ENCODE assay signal across 1 cellular context in the genomic region with DNA sequence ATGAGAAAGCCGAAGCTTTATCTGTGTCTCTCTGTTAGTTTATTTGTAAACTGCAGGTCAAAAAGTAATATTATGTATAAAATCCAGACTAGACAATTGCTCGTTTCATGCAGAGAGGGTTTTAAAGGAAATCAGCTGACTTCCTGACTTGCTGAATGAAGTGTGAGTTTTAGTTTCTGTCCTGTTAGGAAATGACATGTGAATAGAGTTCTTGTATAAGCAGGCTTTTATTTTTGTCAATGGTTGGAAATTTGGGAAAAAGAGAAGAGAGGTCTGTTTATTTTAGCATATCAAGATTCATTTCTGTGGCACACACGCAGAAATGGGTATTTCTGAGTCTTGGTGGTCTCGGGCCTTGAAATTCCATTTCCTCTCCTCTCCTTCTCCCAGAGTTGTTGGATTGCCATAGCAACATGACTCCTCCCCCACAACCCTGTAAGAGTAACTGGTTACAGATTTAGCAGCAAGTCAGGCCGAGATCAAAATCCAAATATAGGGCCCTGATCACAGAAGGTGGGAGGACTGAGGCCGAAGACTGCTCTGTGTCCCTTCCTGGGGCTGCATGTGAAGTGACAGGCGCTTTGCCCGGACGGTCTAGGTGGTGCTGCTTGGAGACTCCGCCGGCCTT.
TF ChIP-seq lines count a peak whose summit lies in the region.

No MANE protein-coding gene starts in this region.

TF ChIP-seq in GM12878, 131 proteins besides CTCF, POLR2A, EP300 and RAD21 (continued from another document):
- TF ChIP-seq, protein P1, sequence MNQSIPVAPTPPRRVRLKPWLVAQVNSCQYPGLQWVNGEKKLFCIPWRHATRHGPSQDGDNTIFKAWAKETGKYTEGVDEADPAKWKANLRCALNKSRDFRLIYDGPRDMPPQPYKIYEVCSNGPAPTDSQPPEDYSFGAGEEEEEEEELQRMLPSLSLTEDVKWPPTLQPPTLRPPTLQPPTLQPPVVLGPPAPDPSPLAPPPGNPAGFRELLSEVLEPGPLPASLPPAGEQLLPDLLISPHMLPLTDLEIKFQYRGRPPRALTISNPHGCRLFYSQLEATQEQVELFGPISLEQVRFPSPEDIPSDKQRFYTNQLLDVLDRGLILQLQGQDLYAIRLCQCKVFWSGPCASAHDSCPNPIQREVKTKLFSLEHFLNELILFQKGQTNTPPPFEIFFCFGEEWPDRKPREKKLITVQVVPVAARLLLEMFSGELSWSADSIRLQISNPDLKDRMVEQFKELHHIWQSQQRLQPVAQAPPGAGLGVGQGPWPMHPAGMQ (IDR thresholded peaks at IDR 0.05; ENCODE audit: borderline replicate concordance) = no peak
- TF ChIP-seq BCL11A (IDR thresholded peaks at IDR 0.05; ENCODE audit: low read depth, low read length) (no peak), PML (IDR thresholded peaks at IDR 0.05; ENCODE audit: low read length) (no peak), ZNF622 (IDR thresholded peaks at IDR 0.05) (no peak), YY1 (IDR thresholded peaks at IDR 0.05; ENCODE audit: low read depth, low read length) (no peak), ZNF24 (IDR thresholded peaks at IDR 0.05) (no peak), NFIC (IDR thresholded peaks at IDR 0.05; ENCODE audit: low read depth, low read length) (no peak), SMARCA5 (IDR thresholded peaks at IDR 0.05) (no peak), IKZF1 (conservative IDR thresholded peaks at IDR 0.05) (peak; percentile 48; the same call in 1 of the 2 replicates), BRCA1 (IDR thresholded peaks at IDR 0.05; ENCODE audit: low read depth, low read length) (no peak), RAD51 (IDR thresholded peaks at IDR 0.05) (peak; percentile 78), EZH2 (IDR thresholded peaks at IDR 0.05; ENCODE audit: borderline replicate concordance, control insufficient read depth, low read depth, low read length) (no peak), ASH2L (IDR thresholded peaks at IDR 0.05; ENCODE audit: borderline replicate concordance, low read depth) (peak; percentile 80; the same call in 1 of the 2 replicates), SRF (IDR thresholded peaks at IDR 0.05; ENCODE audit: low read depth in 2 of 2, low read length in 2 of 2) (no peak), POLR2AphosphoS2 (IDR thresholded peaks at IDR 0.05; ENCODE audit: low read depth, low read length) (no peak), CHD1 (IDR thresholded peaks at IDR 0.05; ENCODE audit: low read depth, low read length) (no peak), ZSCAN29 (IDR thresholded peaks at IDR 0.05) (no peak), NFXL1 (IDR thresholded peaks at IDR 0.05; ENCODE audit: borderline replicate concordance) (no peak), RELA (IDR thresholded peaks at IDR 0.05; ENCODE audit: borderline replicate concordance, partially characterized antibody) (no peak), SPI1 (IDR thresholded peaks at IDR 0.05; ENCODE audit: borderline replicate concordance, insufficient read depth, low read depth, low read length) (no peak), MEF2B (IDR thresholded peaks at IDR 0.05; ENCODE audit: partially characterized antibody, poor library complexity, severe bottlenecking) (no peak), MYC (IDR thresholded peaks at IDR 0.05; ENCODE audit: insufficient read depth, insufficient read length, insufficient replicate concordance, low read length, severe bottlenecking) (no peak), RBBP5 (conservative IDR thresholded peaks at IDR 0.05) (peak; percentile 46; the same call in 1 of the 2 replicates)
- TF ChIP-seq, protein P2, sequence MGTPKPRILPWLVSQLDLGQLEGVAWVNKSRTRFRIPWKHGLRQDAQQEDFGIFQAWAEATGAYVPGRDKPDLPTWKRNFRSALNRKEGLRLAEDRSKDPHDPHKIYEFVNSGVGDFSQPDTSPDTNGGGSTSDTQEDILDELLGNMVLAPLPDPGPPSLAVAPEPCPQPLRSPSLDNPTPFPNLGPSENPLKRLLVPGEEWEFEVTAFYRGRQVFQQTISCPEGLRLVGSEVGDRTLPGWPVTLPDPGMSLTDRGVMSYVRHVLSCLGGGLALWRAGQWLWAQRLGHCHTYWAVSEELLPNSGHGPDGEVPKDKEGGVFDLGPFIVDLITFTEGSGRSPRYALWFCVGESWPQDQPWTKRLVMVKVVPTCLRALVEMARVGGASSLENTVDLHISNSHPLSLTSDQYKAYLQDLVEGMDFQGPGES (IDR thresholded peaks at IDR 0.05) = no peak
- TF ChIP-seq, protein P3, sequence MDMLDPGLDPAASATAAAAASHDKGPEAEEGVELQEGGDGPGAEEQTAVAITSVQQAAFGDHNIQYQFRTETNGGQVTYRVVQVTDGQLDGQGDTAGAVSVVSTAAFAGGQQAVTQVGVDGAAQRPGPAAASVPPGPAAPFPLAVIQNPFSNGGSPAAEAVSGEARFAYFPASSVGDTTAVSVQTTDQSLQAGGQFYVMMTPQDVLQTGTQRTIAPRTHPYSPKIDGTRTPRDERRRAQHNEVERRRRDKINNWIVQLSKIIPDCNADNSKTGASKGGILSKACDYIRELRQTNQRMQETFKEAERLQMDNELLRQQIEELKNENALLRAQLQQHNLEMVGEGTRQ (IDR thresholded peaks at IDR 0.05; ENCODE audit: borderline replicate concordance, low read depth, low read length) = no peak; the same call in 1 of the 2 replicates
- TF ChIP-seq, protein P4, sequence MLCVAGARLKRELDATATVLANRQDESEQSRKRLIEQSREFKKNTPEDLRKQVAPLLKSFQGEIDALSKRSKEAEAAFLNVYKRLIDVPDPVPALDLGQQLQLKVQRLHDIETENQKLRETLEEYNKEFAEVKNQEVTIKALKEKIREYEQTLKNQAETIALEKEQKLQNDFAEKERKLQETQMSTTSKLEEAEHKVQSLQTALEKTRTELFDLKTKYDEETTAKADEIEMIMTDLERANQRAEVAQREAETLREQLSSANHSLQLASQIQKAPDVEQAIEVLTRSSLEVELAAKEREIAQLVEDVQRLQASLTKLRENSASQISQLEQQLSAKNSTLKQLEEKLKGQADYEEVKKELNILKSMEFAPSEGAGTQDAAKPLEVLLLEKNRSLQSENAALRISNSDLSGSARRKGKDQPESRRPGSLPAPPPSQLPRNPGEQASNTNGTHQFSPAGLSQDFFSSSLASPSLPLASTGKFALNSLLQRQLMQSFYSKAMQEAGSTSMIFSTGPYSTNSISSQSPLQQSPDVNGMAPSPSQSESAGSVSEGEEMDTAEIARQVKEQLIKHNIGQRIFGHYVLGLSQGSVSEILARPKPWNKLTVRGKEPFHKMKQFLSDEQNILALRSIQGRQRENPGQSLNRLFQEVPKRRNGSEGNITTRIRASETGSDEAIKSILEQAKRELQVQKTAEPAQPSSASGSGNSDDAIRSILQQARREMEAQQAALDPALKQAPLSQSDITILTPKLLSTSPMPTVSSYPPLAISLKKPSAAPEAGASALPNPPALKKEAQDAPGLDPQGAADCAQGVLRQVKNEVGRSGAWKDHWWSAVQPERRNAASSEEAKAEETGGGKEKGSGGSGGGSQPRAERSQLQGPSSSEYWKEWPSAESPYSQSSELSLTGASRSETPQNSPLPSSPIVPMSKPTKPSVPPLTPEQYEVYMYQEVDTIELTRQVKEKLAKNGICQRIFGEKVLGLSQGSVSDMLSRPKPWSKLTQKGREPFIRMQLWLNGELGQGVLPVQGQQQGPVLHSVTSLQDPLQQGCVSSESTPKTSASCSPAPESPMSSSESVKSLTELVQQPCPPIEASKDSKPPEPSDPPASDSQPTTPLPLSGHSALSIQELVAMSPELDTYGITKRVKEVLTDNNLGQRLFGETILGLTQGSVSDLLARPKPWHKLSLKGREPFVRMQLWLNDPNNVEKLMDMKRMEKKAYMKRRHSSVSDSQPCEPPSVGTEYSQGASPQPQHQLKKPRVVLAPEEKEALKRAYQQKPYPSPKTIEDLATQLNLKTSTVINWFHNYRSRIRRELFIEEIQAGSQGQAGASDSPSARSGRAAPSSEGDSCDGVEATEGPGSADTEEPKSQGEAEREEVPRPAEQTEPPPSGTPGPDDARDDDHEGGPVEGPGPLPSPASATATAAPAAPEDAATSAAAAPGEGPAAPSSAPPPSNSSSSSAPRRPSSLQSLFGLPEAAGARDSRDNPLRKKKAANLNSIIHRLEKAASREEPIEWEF (IDR thresholded peaks at IDR 0.05; ENCODE audit: insufficient replicate concordance, low read depth, low read length) = no peak
- TF ChIP-seq, protein P5, sequence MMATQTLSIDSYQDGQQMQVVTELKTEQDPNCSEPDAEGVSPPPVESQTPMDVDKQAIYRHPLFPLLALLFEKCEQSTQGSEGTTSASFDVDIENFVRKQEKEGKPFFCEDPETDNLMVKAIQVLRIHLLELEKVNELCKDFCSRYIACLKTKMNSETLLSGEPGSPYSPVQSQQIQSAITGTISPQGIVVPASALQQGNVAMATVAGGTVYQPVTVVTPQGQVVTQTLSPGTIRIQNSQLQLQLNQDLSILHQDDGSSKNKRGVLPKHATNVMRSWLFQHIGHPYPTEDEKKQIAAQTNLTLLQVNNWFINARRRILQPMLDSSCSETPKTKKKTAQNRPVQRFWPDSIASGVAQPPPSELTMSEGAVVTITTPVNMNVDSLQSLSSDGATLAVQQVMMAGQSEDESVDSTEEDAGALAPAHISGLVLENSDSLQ (IDR thresholded peaks at IDR 0.05) = no peak
